In genomic region chr3:195895078-195895899, GRCh38 we compare ENCODE assay signal across 2 cellular contexts.
TF ChIP-seq lines count a peak whose summit lies in the region.

No MANE protein-coding gene starts in this region.

TF ChIP-seq in WTC11, 78 proteins besides CTCF, POLR2A, EP300 and RAD21 (continued from another document):
- TF ChIP-seq RELA (CRISPR knock-in tag; IDR thresholded peaks at IDR 0.05; ENCODE audit: borderline replicate concordance) (no peak), NFYB (CRISPR knock-in tag; conservative IDR thresholded peaks at IDR 0.05; ENCODE audit: low read depth) (no peak), JAZF1 (CRISPR knock-in tag; IDR thresholded peaks at IDR 0.05) (no peak), ZMAT4 (CRISPR knock-in tag; IDR thresholded peaks at IDR 0.05) (no peak), ATF1 (CRISPR knock-in tag; IDR thresholded peaks at IDR 0.05) (no peak), OVOL2 (CRISPR knock-in tag; IDR thresholded peaks at IDR 0.05; ENCODE audit: borderline replicate concordance) (no peak), SP1 (CRISPR knock-in tag; conservative IDR thresholded peaks at IDR 0.05) (no peak), MLX (CRISPR knock-in tag; IDR thresholded peaks at IDR 0.05) (no peak)
- TF ChIP-seq, protein P1, sequence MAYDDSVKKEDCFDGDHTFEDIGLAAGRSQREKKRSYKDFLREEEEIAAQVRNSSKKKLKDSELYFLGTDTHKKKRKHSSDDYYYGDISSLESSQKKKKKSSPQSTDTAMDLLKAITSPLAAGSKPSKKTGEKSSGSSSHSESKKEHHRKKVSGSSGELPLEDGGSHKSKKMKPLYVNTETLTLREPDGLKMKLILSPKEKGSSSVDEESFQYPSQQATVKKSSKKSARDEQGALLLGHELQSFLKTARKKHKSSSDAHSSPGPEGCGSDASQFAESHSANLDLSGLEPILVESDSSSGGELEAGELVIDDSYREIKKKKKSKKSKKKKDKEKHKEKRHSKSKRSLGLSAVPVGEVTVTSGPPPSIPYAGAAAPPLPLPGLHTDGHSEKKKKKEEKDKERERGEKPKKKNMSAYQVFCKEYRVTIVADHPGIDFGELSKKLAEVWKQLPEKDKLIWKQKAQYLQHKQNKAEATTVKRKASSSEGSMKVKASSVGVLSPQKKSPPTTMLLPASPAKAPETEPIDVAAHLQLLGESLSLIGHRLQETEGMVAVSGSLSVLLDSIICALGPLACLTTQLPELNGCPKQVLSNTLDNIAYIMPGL (CRISPR knock-in tag; IDR thresholded peaks at IDR 0.05): peak; percentile 65
- TF ChIP-seq, protein P2, sequence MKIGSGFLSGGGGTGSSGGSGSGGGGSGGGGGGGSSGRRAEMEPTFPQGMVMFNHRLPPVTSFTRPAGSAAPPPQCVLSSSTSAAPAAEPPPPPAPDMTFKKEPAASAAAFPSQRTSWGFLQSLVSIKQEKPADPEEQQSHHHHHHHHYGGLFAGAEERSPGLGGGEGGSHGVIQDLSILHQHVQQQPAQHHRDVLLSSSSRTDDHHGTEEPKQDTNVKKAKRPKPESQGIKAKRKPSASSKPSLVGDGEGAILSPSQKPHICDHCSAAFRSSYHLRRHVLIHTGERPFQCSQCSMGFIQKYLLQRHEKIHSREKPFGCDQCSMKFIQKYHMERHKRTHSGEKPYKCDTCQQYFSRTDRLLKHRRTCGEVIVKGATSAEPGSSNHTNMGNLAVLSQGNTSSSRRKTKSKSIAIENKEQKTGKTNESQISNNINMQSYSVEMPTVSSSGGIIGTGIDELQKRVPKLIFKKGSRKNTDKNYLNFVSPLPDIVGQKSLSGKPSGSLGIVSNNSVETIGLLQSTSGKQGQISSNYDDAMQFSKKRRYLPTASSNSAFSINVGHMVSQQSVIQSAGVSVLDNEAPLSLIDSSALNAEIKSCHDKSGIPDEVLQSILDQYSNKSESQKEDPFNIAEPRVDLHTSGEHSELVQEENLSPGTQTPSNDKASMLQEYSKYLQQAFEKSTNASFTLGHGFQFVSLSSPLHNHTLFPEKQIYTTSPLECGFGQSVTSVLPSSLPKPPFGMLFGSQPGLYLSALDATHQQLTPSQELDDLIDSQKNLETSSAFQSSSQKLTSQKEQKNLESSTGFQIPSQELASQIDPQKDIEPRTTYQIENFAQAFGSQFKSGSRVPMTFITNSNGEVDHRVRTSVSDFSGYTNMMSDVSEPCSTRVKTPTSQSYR (CRISPR knock-in tag; IDR thresholded peaks at IDR 0.05): 0 out of 2 replicates have a peak, but pooled peaks have one; percentile 21
- TF ChIP-seq, protein P3, sequence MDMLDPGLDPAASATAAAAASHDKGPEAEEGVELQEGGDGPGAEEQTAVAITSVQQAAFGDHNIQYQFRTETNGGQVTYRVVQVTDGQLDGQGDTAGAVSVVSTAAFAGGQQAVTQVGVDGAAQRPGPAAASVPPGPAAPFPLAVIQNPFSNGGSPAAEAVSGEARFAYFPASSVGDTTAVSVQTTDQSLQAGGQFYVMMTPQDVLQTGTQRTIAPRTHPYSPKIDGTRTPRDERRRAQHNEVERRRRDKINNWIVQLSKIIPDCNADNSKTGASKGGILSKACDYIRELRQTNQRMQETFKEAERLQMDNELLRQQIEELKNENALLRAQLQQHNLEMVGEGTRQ (CRISPR knock-in tag; IDR thresholded peaks at IDR 0.05): no peak
- TF ChIP-seq, protein P4, sequence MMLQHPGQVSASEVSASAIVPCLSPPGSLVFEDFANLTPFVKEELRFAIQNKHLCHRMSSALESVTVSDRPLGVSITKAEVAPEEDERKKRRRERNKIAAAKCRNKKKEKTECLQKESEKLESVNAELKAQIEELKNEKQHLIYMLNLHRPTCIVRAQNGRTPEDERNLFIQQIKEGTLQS (CRISPR knock-in tag; conservative IDR thresholded peaks at IDR 0.05): no peak

TF ChIP-seq in HepG2, 621 proteins besides CTCF, POLR2A, EP300 and RAD21 (continued from another document and continues in another):
- TF ChIP-seq ZFP91 (CRISPR knock-in tag; IDR thresholded peaks at IDR 0.05; ENCODE audit: borderline replicate concordance) (peak; percentile 60; the same call in 1 of the 2 replicates), ZNF17 (CRISPR knock-in tag; IDR thresholded peaks at IDR 0.05) (no peak), AKAP8 (CRISPR knock-in tag; IDR thresholded peaks at IDR 0.05) (peak; percentile 47; the same call in 1 of the 2 replicates), AGO1 (IDR thresholded peaks at IDR 0.05; ENCODE audit: low read depth, low read length, poor library complexity, severe bottlenecking) (no peak), PHB2 (IDR thresholded peaks at IDR 0.05; ENCODE audit: partially characterized antibody) (no peak), ZNF781 (CRISPR knock-in tag; IDR thresholded peaks at IDR 0.05; ENCODE audit: borderline replicate concordance, not compliant biosample characterization) (no peak), ELF1 (CRISPR knock-in tag; IDR thresholded peaks at IDR 0.05) (no peak), ZNF432 (CRISPR knock-in tag; IDR thresholded peaks at IDR 0.05; ENCODE audit: borderline replicate concordance) (no peak), ZBTB14 (CRISPR knock-in tag; IDR thresholded peaks at IDR 0.05) (no peak), HOXA9 (CRISPR knock-in tag; IDR thresholded peaks at IDR 0.05; ENCODE audit: borderline replicate concordance) (no peak), KLF6 (CRISPR knock-in tag; IDR thresholded peaks at IDR 0.05) (0 out of 2 replicates have a peak, but pooled peaks have one; percentile 16), POLR2AphosphoS5 (IDR thresholded peaks at IDR 0.05; ENCODE audit: low read depth, low read length) (no peak), PTBP1 (IDR thresholded peaks at IDR 0.05; ENCODE audit: low read depth, low read length, poor library complexity, severe bottlenecking) (no peak)
- TF ChIP-seq, protein P5, sequence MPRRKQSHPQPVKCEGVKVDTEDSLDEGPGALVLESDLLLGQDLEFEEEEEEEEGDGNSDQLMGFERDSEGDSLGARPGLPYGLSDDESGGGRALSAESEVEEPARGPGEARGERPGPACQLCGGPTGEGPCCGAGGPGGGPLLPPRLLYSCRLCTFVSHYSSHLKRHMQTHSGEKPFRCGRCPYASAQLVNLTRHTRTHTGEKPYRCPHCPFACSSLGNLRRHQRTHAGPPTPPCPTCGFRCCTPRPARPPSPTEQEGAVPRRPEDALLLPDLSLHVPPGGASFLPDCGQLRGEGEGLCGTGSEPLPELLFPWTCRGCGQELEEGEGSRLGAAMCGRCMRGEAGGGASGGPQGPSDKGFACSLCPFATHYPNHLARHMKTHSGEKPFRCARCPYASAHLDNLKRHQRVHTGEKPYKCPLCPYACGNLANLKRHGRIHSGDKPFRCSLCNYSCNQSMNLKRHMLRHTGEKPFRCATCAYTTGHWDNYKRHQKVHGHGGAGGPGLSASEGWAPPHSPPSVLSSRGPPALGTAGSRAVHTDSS (CRISPR knock-in tag; conservative IDR thresholded peaks at IDR 0.05): no peak
- TF ChIP-seq, protein P6, sequence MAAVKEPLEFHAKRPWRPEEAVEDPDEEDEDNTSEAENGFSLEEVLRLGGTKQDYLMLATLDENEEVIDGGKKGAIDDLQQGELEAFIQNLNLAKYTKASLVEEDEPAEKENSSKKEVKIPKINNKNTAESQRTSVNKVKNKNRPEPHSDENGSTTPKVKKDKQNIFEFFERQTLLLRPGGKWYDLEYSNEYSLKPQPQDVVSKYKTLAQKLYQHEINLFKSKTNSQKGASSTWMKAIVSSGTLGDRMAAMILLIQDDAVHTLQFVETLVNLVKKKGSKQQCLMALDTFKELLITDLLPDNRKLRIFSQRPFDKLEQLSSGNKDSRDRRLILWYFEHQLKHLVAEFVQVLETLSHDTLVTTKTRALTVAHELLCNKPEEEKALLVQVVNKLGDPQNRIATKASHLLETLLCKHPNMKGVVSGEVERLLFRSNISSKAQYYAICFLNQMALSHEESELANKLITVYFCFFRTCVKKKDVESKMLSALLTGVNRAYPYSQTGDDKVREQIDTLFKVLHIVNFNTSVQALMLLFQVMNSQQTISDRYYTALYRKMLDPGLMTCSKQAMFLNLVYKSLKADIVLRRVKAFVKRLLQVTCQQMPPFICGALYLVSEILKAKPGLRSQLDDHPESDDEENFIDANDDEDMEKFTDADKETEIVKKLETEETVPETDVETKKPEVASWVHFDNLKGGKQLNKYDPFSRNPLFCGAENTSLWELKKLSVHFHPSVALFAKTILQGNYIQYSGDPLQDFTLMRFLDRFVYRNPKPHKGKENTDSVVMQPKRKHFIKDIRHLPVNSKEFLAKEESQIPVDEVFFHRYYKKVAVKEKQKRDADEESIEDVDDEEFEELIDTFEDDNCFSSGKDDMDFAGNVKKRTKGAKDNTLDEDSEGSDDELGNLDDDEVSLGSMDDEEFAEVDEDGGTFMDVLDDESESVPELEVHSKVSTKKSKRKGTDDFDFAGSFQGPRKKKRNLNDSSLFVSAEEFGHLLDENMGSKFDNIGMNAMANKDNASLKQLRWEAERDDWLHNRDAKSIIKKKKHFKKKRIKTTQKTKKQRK (IDR thresholded peaks at IDR 0.05; ENCODE audit: low read length): no peak
- TF ChIP-seq, protein P7, sequence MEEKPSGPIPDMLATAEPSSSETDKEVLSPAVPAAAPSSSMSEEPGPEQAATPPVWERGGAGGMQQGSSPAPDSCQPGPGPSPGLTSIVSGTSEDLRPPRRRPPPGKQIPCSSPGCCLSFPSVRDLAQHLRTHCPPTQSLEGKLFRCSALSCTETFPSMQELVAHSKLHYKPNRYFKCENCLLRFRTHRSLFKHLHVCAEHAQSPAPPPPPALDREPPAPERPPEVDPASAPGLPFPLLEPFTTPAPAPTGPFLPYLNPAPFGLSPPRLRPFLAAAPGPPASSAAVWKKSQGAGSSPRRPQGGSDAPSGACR (CRISPR knock-in tag; IDR thresholded peaks at IDR 0.05): no peak
- TF ChIP-seq, protein P8, sequence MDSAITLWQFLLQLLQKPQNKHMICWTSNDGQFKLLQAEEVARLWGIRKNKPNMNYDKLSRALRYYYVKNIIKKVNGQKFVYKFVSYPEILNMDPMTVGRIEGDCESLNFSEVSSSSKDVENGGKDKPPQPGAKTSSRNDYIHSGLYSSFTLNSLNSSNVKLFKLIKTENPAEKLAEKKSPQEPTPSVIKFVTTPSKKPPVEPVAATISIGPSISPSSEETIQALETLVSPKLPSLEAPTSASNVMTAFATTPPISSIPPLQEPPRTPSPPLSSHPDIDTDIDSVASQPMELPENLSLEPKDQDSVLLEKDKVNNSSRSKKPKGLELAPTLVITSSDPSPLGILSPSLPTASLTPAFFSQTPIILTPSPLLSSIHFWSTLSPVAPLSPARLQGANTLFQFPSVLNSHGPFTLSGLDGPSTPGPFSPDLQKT (CRISPR knock-in tag; IDR thresholded peaks at IDR 0.05; ENCODE audit: borderline replicate concordance): no peak
- TF ChIP-seq, protein P9, sequence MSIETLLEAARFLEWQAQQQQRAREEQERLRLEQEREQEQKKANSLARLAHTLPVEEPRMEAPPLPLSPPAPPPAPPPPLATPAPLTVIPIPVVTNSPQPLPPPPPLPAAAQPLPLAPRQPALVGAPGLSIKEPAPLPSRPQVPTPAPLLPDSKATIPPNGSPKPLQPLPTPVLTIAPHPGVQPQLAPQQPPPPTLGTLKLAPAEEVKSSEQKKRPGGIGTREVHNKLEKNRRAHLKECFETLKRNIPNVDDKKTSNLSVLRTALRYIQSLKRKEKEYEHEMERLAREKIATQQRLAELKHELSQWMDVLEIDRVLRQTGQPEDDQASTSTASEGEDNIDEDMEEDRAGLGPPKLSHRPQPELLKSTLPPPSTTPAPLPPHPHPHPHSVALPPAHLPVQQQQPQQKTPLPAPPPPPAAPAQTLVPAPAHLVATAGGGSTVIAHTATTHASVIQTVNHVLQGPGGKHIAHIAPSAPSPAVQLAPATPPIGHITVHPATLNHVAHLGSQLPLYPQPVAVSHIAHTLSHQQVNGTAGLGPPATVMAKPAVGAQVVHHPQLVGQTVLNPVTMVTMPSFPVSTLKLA (IDR thresholded peaks at IDR 0.05): no peak
- TF ChIP-seq, protein P10, sequence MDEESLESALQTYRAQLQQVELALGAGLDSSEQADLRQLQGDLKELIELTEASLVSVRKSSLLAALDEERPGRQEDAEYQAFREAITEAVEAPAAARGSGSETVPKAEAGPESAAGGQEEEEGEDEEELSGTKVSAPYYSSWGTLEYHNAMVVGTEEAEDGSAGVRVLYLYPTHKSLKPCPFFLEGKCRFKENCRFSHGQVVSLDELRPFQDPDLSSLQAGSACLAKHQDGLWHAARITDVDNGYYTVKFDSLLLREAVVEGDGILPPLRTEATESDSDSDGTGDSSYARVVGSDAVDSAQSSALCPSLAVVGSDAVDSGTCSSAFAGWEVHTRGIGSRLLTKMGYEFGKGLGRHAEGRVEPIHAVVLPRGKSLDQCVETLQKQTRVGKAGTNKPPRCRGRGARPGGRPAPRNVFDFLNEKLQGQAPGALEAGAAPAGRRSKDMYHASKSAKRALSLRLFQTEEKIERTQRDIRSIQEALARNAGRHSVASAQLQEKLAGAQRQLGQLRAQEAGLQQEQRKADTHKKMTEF (CRISPR knock-in tag; IDR thresholded peaks at IDR 0.05): no peak
